9 cellular contexts compared by ENCODE assay signal in the genomic region with DNA sequence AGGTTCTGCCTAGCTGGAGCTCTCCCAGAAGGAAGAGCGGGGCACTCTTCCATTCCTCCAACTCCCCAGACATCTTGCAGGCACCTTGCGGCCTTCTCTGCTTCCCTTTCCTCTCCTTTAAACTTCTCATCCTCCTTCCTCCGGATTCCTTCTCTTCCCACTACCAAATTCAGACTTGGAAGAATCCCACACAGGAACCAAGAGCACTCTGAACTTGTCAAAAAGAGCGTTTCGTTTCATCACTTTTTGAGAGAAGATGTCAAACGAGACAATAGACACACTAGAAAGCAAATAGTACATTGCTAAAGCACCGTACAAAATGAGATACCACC. TPM values are rescaled to one million over a fixed set of nuclear protein-coding genes. Genes with fewer than 3 reads are reported as not detected.
DNase-seq lines count a peak whose midpoint lies in the region; ATAC-seq and TF ChIP-seq lines count a peak whose summit lies in the region.
"Had no signal": no experiment of that assay in that cellular context is flagged by ENCODE, and none has a peak within 500 bp of the region (broad histone marks: within the 10 kb centered on the region; RNA-seq: fewer than 3 reads in every experiment).

No MANE protein-coding gene starts in this region.

- peaks cover 6% of the 10 kb centered on the region for H3K27me3 ChIP-seq in parathyroid adenoma (ENCODE audit: control insufficient read depth, insufficient read depth, low read length)

- TF ChIP-seq CTCF in CD14-positive monocyte (IDR thresholded peaks at IDR 0.05) = no peak
- TF ChIP-seq CTCF in glutamatergic neuron (IDR thresholded peaks at IDR 0.05; ENCODE audit: partially characterized antibody, unreplicated experiment) = no peak
- no peak for TF ChIP-seq CTCF in parathyroid adenoma (IDR thresholded peaks at IDR 0.05)

- no peaks in the 10 kb centered on the region for H3K36me3 ChIP-seq in parathyroid adenoma (ENCODE audit: control insufficient read depth, insufficient read depth, low read length)

- ATAC-seq in T-helper 17 cell (no peak), HG02623 (IDR thresholded peaks at IDR 0.05; ENCODE audit: unreplicated experiment) (no peak), GM18861 (IDR thresholded peaks at IDR 0.05; ENCODE audit: unreplicated experiment) (no peak)

- H3K4me3 Mint-ChIP-seq in CD14-positive monocyte (peak overlapping the region; percentile 75 to 93), T-helper 17 cell (peak overlapping the region; percentile 85), glutamatergic neuron (ENCODE audit: unreplicated experiment) (peak overlapping the region; percentile 88)

- intact Hi-C loops in CD14-positive monocyte (cut with micrococcal nuclease) = no loop called here

- H3K4me3 ChIP-seq in parathyroid adenoma (ENCODE audit: low read depth, low read length) = peak overlapping the region; percentile 39

- H3K9me3 ChIP-seq in T-helper 17 cell (ENCODE audit: control insufficient read depth, low read length, poor library complexity, severe bottlenecking) (peaks cover 4% of the 10 kb centered on the region), parathyroid adenoma (ENCODE audit: control insufficient read depth, low read length) (no peaks in the 10 kb centered on the region)

- H3K27ac ChIP-seq in parathyroid adenoma = no peak overlapping the region

- H3K4me1 Mint-ChIP-seq in CD14-positive monocyte (peaks cover 22% of the 10 kb centered on the region), T-helper 17 cell (peaks cover 7% of the 10 kb centered on the region), glutamatergic neuron (ENCODE audit: low read depth, unreplicated experiment) (peaks cover 7% of the 10 kb centered on the region)

- no peaks in the 10 kb centered on the region for H3K4me1 ChIP-seq in parathyroid adenoma

- H3K27ac Mint-ChIP-seq in CD14-positive monocyte (no peak overlapping the region), T-helper 17 cell (no peak overlapping the region), glutamatergic neuron (ENCODE audit: unreplicated experiment) (no peak overlapping the region)

- no peak overlapping the region for H3K9ac ChIP-seq in parathyroid adenoma

- peak overlapping the region; percentile 79 for H3K4me2 ChIP-seq in parathyroid adenoma (ENCODE audit: low read length)

- no peaks in the 10 kb centered on the region for H3K79me2 ChIP-seq in parathyroid adenoma

- H2AFZ ChIP-seq in parathyroid adenoma = peak overlapping the region; percentile 72

- DNase-seq in CD14-positive monocyte (ENCODE audit: low spot score) (no peak), T-helper 17 cell (no peak), glutamatergic neuron (no peak), NCI-H748 (lab: John Stamatoyannopoulos, UW; ENCODE audit: unreplicated experiment) (no peak)
- DNase-seq in activated CD4-positive, alpha-beta T cell treated with anti-CD3 and anti-CD28 coated beads, Interleukin-2, amount 50 U/mL, for 48 hours = no peak
- DNase-seq: NCI-H2029 had no signal

- H3K36me3 Mint-ChIP-seq in CD14-positive monocyte = peaks cover 4 to 6% of the 10 kb centered on the region in 2 donors
- peaks cover 6% of the 10 kb centered on the region for H3K36me3 Mint-ChIP-seq in T-helper 17 cell (ENCODE audit: low read depth)
- H3K36me3 Mint-ChIP-seq in glutamatergic neuron (ENCODE audit: unreplicated experiment) = peaks cover 19% of the 10 kb centered on the region

- H3K9me3 Mint-ChIP-seq in CD14-positive monocyte (peaks cover 5 to 33% (median 20%) of the 10 kb centered on the region in 7 donors), glutamatergic neuron (ENCODE audit: unreplicated experiment) (peaks cover 2% of the 10 kb centered on the region)

- H3K27me3 Mint-ChIP-seq in CD14-positive monocyte (ENCODE audit: low read depth in 3 of 3) (peaks cover 32 to 62% (median 41%) of the 10 kb centered on the region in 3 donors), T-helper 17 cell (peaks cover 41% of the 10 kb centered on the region), glutamatergic neuron (ENCODE audit: unreplicated experiment) (peaks cover 19% of the 10 kb centered on the region)

RNA-seq across cellular contexts. Expression of a gene that starts 0.5 kb away (rescaled TPM):
- polyA plus RNA-seq in CD14-positive monocyte = not detected
- total RNA-seq in T-helper 17 cell = not detected
- total RNA-seq in glutamatergic neuron (ENCODE audit: unreplicated experiment) = not detected

RNA-seq across cellular contexts. Expression of a gene that starts 45.3 kb away (rescaled TPM):
- 1 to 10 TPM; 4.9 to 7.6 TPM for polyA plus RNA-seq in CD14-positive monocyte
- total RNA-seq in T-helper 17 cell (10 to 100 TPM; 11.6 to 12.9 TPM), glutamatergic neuron (ENCODE audit: unreplicated experiment) (65.5 TPM)
